8 cellular contexts compared by ENCODE assay signal in genomic region chr6:42404494-42404893, GRCh38. TPM values are rescaled to one million over a fixed set of nuclear protein-coding genes. Genes with fewer than 3 reads are reported as not detected.
DNase-seq lines count a peak whose midpoint lies in the region; ATAC-seq and TF ChIP-seq lines count a peak whose summit lies in the region.
"Had no signal": no experiment of that assay in that cellular context is flagged by ENCODE, and none has a peak within 500 bp of the region (broad histone marks: within the 10 kb centered on the region; RNA-seq: fewer than 3 reads in every experiment).

No MANE protein-coding gene starts in this region.

- no peak overlapping the region for H3K9ac ChIP-seq in neuronal stem cell (ENCODE audit: low read depth, low read length, poor library complexity)

- DNase-seq in MG63: peak; percentile 72
- DNase-seq in activated CD8-positive, alpha-beta memory T cell treated with anti-CD3 and anti-CD28 coated beads, Interleukin-2, amount 50 U/mL, for 48 hours: peak; percentile 69
- peak in 3 of 5 donors; percentile 20 to 68 (median 46) for DNase-seq in heart left ventricle
- DNase-seq in stimulated activated CD4-positive, alpha-beta T cell treated with anti-CD3 and anti-CD28 coated beads, Interleukin-4, amount 100 ng/mL, for 24 hours: peak; percentile 57
- DNase-seq in neuronal stem cell (ENCODE audit: low spot score): no peak

- H4K8ac ChIP-seq in neuronal stem cell (ENCODE audit: low read depth, low read length): no peak overlapping the region

- no peak overlapping the region for H2BK5ac ChIP-seq in neuronal stem cell (ENCODE audit: low read length)

- no peak overlapping the region for H3K14ac ChIP-seq in neuronal stem cell (ENCODE audit: low read length)

- H3K27ac ChIP-seq in heart left ventricle (peak overlapping the region in 11 of 12 donors; percentile 52 to 78 (median 65)), neuronal stem cell (replicated peaks; ENCODE audit: low read length) (no peak overlapping the region)

- H2AFZ ChIP-seq in neuronal stem cell (ENCODE audit: low read length): no peak overlapping the region

- H3K4me2 ChIP-seq in neuronal stem cell (ENCODE audit: insufficient read depth, low read length, poor library complexity, severe bottlenecking): no peak overlapping the region

- no peak for TF ChIP-seq CTCF in heart left ventricle (IDR thresholded peaks at IDR 0.05)

- 36 to 55% (median 50%) methylated on average over 5 of the region's 5 CpGs for WGBS in heart left ventricle, 4 donors
- WGBS in neuronal stem cell (ENCODE audit: extremely low coverage in 2 of 2, insufficient read length in 2 of 2, insufficient replicate concordance in 1 of 2), 2 donors: no CpG with 5 or more reads among the region's 5 CpGs

- H3K79me1 ChIP-seq in neuronal stem cell (ENCODE audit: low read depth, low read length): peaks cover 8% of the 10 kb centered on the region

- intact Hi-C loops in heart left ventricle (cut with DNase I): loop anchor here in 2 of 10 donors (2.0 kb wide), 2 partner anchors 46 to 48 kb away; partner anchors contain the start of gene TRERF1 (in 1 of the 2)

- no peak overlapping the region for H3K23ac ChIP-seq in neuronal stem cell (ENCODE audit: low read depth, low read length, poor library complexity)

- no peak overlapping the region for H2AK5ac ChIP-seq in neuronal stem cell (ENCODE audit: low read depth, low read length)

- no peak overlapping the region for H2BK15ac ChIP-seq in neuronal stem cell (ENCODE audit: low read length)

- H3K18ac ChIP-seq in neuronal stem cell (ENCODE audit: low read length): no peak overlapping the region

- H2BK12ac ChIP-seq in neuronal stem cell (ENCODE audit: low read length): no peak overlapping the region

- no peak overlapping the region for H3K4ac ChIP-seq in neuronal stem cell (ENCODE audit: low read length)

- H3K4me1 ChIP-seq in heart left ventricle (peaks cover 0 to 75% (median 35%) of the 10 kb centered on the region in 12 donors), neuronal stem cell (ENCODE audit: control insufficient read depth in 2 of 2, insufficient read depth in 1 of 2, low read depth in 1 of 2, low read length in 2 of 2) (peaks cover 10 to 28% of the 10 kb centered on the region in 2 donors)

- H4K91ac ChIP-seq in neuronal stem cell (ENCODE audit: low read depth, low read length, poor library complexity): no peak overlapping the region

- H3K4me3 ChIP-seq in MG63 (no peak overlapping the region), heart left ventricle (no peak overlapping the region), neuronal stem cell (ENCODE audit: low read length in 2 of 2) (no peak overlapping the region)
- H3K4me3 ChIP-seq: lung had no signal

- no peaks in the 10 kb centered on the region for H3K36me3 ChIP-seq in MG63
- no peaks in the 10 kb centered on the region for H3K36me3 ChIP-seq in heart left ventricle
- no peaks in the 10 kb centered on the region for H3K36me3 ChIP-seq in neuronal stem cell (replicated peaks in 1 of 2; ENCODE audit: control insufficient read depth in 2 of 2, insufficient read depth in 2 of 2, low read length in 2 of 2)

- H3K9me3 ChIP-seq in MG63: no peaks in the 10 kb centered on the region
- H3K9me3 ChIP-seq in heart left ventricle: no peaks in the 10 kb centered on the region
- no peaks in the 10 kb centered on the region for H3K9me3 ChIP-seq in neuronal stem cell (replicated peaks in 1 of 2; ENCODE audit: control insufficient read depth in 2 of 2, insufficient read depth in 1 of 2, low read depth in 1 of 2, low read length in 2 of 2)

- TF ChIP-seq POLR2A in heart left ventricle (IDR thresholded peaks at IDR 0.05): no peak

- ATAC-seq in heart left ventricle (peak; percentile 63 to 88 (median 80)), HG02852 (IDR thresholded peaks at IDR 0.05; ENCODE audit: unreplicated experiment) (no peak), HG03460 (IDR thresholded peaks at IDR 0.05; ENCODE audit: unreplicated experiment) (no peak)

- no peak overlapping the region for H2BK120ac ChIP-seq in neuronal stem cell (ENCODE audit: low read depth, low read length)

- no peaks in the 10 kb centered on the region for H3K27me3 ChIP-seq in MG63
- no peaks in the 10 kb centered on the region for H3K27me3 ChIP-seq in heart left ventricle
- no peaks in the 10 kb centered on the region for H3K27me3 ChIP-seq in neuronal stem cell (ENCODE audit: control insufficient read depth in 3 of 3, insufficient read depth in 3 of 3, low read depth in 1 of 3, low read length in 3 of 3)

RNA-seq across cellular contexts. Expression of gene TRERF1, which starts 47.2 kb away (rescaled TPM):
- total RNA-seq in MG63 (2014; rRNA removed; shearing (Covaris generic); ENCODE audit: low replicate concordance): 2.1 TPM in 2 replicates
- total RNA-seq in heart left ventricle: 1 to 10 TPM in 8 of 9 donors, under 1 TPM in 1; 0.53 to 4.5 (median 1.7) TPM
- 1 to 10 TPM; 1.0 to 1.2 TPM for polyA plus RNA-seq in heart left ventricle
- polyA plus RNA-seq in neuronal stem cell (2013, experiment 1 of 2): 13.6 TPM
- polyA plus RNA-seq in neuronal stem cell (2013, experiment 2 of 2): 14.1 TPM

Comparison
In these comparisons a context has a peak if more than half of its experiments do, and no peak if none do; other contexts are left out.
1. ATAC-seq: peak in heart left ventricle (4 of 4); none in HG02852 (single experiment) and HG03460 (single experiment).